10 cellular contexts compared by ENCODE assay signal in genomic region chrX:27336466-27337091, GRCh38.
DNase-seq lines count a peak whose midpoint lies in the region; ATAC-seq and TF ChIP-seq lines count a peak whose summit lies in the region.
"Had no signal": no experiment of that assay in that cellular context is flagged by ENCODE, and none has a peak within 500 bp of the region (broad histone marks: within the 10 kb centered on the region; RNA-seq: fewer than 3 reads in every experiment).

No MANE protein-coding gene starts in this region.

- H3K9me3 ChIP-seq in HCT116 (ENCODE audit: control insufficient read depth in 1 of 2, insufficient read depth in 1 of 2, low read depth in 1 of 2, low read length in 2 of 2): no peaks in the 10 kb centered on the region

- H3K27ac Mint-ChIP-seq in activated naive CD4-positive, alpha-beta T cell treated with anti-CD3 and anti-CD28 coated beads, Interleukin-2, amount 10 ng/mL, durations not matched to agents 7 days and 5 days: no peak overlapping the region
- H3K27ac Mint-ChIP-seq: activated naive CD4-positive, alpha-beta T cell treated with anti-CD3 and anti-CD28 coated beads, Interleukin-2, amount 50 U/mL, for 24 hours; CD8-positive, alpha-beta T cell had no signal

- H3K4me3 Mint-ChIP-seq in activated naive CD4-positive, alpha-beta T cell treated with anti-CD3 and anti-CD28 coated beads, Interleukin-2, amount 10 ng/mL, durations not matched to agents 7 days and 5 days: no peak overlapping the region
- H3K4me3 Mint-ChIP-seq: activated naive CD4-positive, alpha-beta T cell treated with anti-CD3 and anti-CD28 coated beads, Interleukin-2, amount 50 U/mL, for 24 hours; CD8-positive, alpha-beta T cell had no signal

- no TSS peak for BruUV-seq in HCT116 (replicated peaks; lab: Mats Ljungman, UMichigan)

- peak; percentile 37 for TF ChIP-seq RAD21 in HCT116 (IDR thresholded peaks at IDR 0.05; ENCODE audit: low read depth)

- no peaks in the 10 kb centered on the region for H4K20me1 ChIP-seq in HCT116 (ENCODE audit: insufficient read depth)

- no peak for TF ChIP-seq POLR2A in HCT116 (IDR thresholded peaks at IDR 0.05; ENCODE audit: borderline replicate concordance, extremely low read depth, insufficient read depth, insufficient read length)

- no peaks in the 10 kb centered on the region for H3K4me1 Mint-ChIP-seq in activated naive CD4-positive, alpha-beta T cell treated with anti-CD3 and anti-CD28 coated beads, Interleukin-2, amount 10 ng/mL, durations not matched to agents 7 days and 5 days
- H3K4me1 Mint-ChIP-seq: activated naive CD4-positive, alpha-beta T cell treated with anti-CD3 and anti-CD28 coated beads, Interleukin-2, amount 50 U/mL, for 24 hours had no signal

- H2AFZ ChIP-seq in HCT116 (ENCODE audit: low read depth, low read length, poor library complexity, severe bottlenecking): peak overlapping the region; percentile 16

- POLR2A ChIA-PET in HCT116 (lab: Charles Lee): no interaction called here

- intact Hi-C loops in HCT116 (cut with micrococcal nuclease): loop anchor here (5.0 kb wide), 3 partner anchors 484 to 684 kb away; no protein-coding TSS in a partner anchor

- no peak overlapping the region for H3K27ac ChIP-seq in HCT116 (ENCODE audit: low read depth, low read length)

- CTCF ChIA-PET in HCT116 (lab: Charles Lee): interaction anchor here (0.6 to 1.2 kb wide), 3 partner anchors 12 to 16 kb away, joined by 3 to 4 read pairs (median 3); no protein-coding TSS in a partner anchor
- CTCF ChIA-PET in activated naive CD4-positive, alpha-beta T cell treated with anti-CD3 and anti-CD28 coated beads, Interleukin-2, amount 10 ng/mL, durations not matched to agents 7 days and 5 days (lab: Charles Lee): interaction anchor here (0.6 kb wide), 1 partner anchor 685 kb away, joined by 4 read pairs; no protein-coding TSS in a partner anchor

- no peaks in the 10 kb centered on the region for H3K9me2 ChIP-seq in HCT116 (ENCODE audit: insufficient read depth)

- RAD21 ChIA-PET in HCT116 (lab: Charles Lee; ENCODE audit: low non-redundant PET in 1 of 2, low total read pairs in 2 of 2, uncharacterized antibody in 2 of 2, unreplicated experiment in 2 of 2): no interaction called here

- H3K36me3 ChIP-seq in HCT116 (ENCODE audit: control insufficient read depth in 1 of 2, insufficient read depth in 2 of 2, low read length in 2 of 2): no peaks in the 10 kb centered on the region

- DNase-seq in NCI-H2171 treated with DMSO at 0.1 percent for 48 hours (lab: John Stamatoyannopoulos, UW): peak; percentile 29
- DNase-seq in NCI-H2171 (lab: John Stamatoyannopoulos, UW): no peak
- peak; percentile 3 for DNase-seq in HCT116 (ENCODE audit: low read depth, low spot score)
- DNase-seq in NCI-H82 (lab: John Stamatoyannopoulos, UW): peak; percentile 64
- peak; percentile 30 for DNase-seq in activated naive CD4-positive, alpha-beta T cell treated with anti-CD3 and anti-CD28 coated beads, Interleukin-2, amount 10 ng/mL, durations not matched to agents 7 days and 5 days
- DNase-seq in hepatic stellate cell (ENCODE audit: low spot score): peak; percentile 3
- peak; percentile 12 for DNase-seq in stimulated activated CD8-positive, alpha-beta memory T cell treated with anti-CD3 and anti-CD28 coated beads, Interleukin-4, amount 100 ng/mL, for 24 hours (ENCODE audit: low read depth)

- H3K9ac ChIP-seq in HCT116 (ENCODE audit: low read length): no peak overlapping the region

- no peak overlapping the region for H3K4me2 ChIP-seq in HCT116 (ENCODE audit: low read length)

- no peaks in the 10 kb centered on the region for H3K79me2 ChIP-seq in HCT116 (ENCODE audit: insufficient read depth, low read length)

- no peaks in the 10 kb centered on the region for H3K27me3 Mint-ChIP-seq in activated naive CD4-positive, alpha-beta T cell treated with anti-CD3 and anti-CD28 coated beads, Interleukin-2, amount 10 ng/mL, durations not matched to agents 7 days and 5 days
- H3K27me3 Mint-ChIP-seq: activated naive CD4-positive, alpha-beta T cell treated with anti-CD3 and anti-CD28 coated beads, Interleukin-2, amount 50 U/mL, for 24 hours had no signal

- peak; percentile 23 to 74 (median 66); a peak in 5 of 6 replicates for TF ChIP-seq CTCF in HCT116 (IDR thresholded peaks at IDR 0.05 in 2 of 3, conservative IDR thresholded peaks at IDR 0.05 in 1 of 3; ENCODE audit: borderline replicate concordance in 1 of 3, insufficient read depth in 1 of 3, low read depth in 2 of 3, low read length in 2 of 3)

- H3K27me3 ChIP-seq in HCT116 (ENCODE audit: insufficient read depth, low read length): no peaks in the 10 kb centered on the region

- ATAC-seq in HCT116: no peak
- ATAC-seq in HG02981 (IDR thresholded peaks at IDR 0.05; ENCODE audit: unreplicated experiment): no peak
- ATAC-seq: CD8-positive, alpha-beta T cell had no signal

- no peaks in the 10 kb centered on the region for H3K36me3 Mint-ChIP-seq in activated naive CD4-positive, alpha-beta T cell treated with anti-CD3 and anti-CD28 coated beads, Interleukin-2, amount 10 ng/mL, durations not matched to agents 7 days and 5 days
- H3K36me3 Mint-ChIP-seq: activated naive CD4-positive, alpha-beta T cell treated with anti-CD3 and anti-CD28 coated beads, Interleukin-2, amount 50 U/mL, for 24 hours; CD8-positive, alpha-beta T cell had no signal

- no peaks in the 10 kb centered on the region for H3K4me1 ChIP-seq in HCT116 (ENCODE audit: control insufficient read depth in 1 of 2, insufficient read depth in 2 of 2, low read length in 2 of 2)

- H3K9me3 Mint-ChIP-seq in activated naive CD4-positive, alpha-beta T cell treated with anti-CD3 and anti-CD28 coated beads, Interleukin-2, amount 10 ng/mL, durations not matched to agents 7 days and 5 days: no peaks in the 10 kb centered on the region
- H3K9me3 Mint-ChIP-seq: activated naive CD4-positive, alpha-beta T cell treated with anti-CD3 and anti-CD28 coated beads, Interleukin-2, amount 50 U/mL, for 24 hours; CD8-positive, alpha-beta T cell had no signal

- no peak overlapping the region for H3K4me3 ChIP-seq in HCT116 (replicated peaks in 1 of 2; ENCODE audit: low read depth in 1 of 2, low read length in 2 of 2)

TF ChIP-seq in HCT116, 20 proteins besides CTCF, POLR2A, EP300 and RAD21:
- TF ChIP-seq SP1 (IDR thresholded peaks at IDR 0.05; ENCODE audit: low read depth): no peak
- peak; percentile 45; the same call in 1 of the 2 replicates for TF ChIP-seq MAX (IDR thresholded peaks at IDR 0.05)
